8 cellular contexts compared by ENCODE assay signal in genomic region chr2:161278554-161279265, GRCh38. TPM values are rescaled to one million over a fixed set of nuclear protein-coding genes. Genes with fewer than 3 reads are reported as not detected.
DNase-seq lines count a peak whose midpoint lies in the region; ATAC-seq and TF ChIP-seq lines count a peak whose summit lies in the region.
"Not testable (repeated sequence)": the region's sequence is repeated elsewhere in the genome, so short reads cannot be mapped to it uniquely, and the experiment has no call there.

No MANE protein-coding gene starts in this region.

- H3K27ac ChIP-seq in hepatocyte, neural progenitor cell: not testable (repeated sequence)

- not testable (repeated sequence) for TF ChIP-seq CTCF in HFFc6 (IDR thresholded peaks at IDR 0.05); hepatocyte (IDR thresholded peaks at IDR 0.05; ENCODE audit: poor library complexity); neural progenitor cell (IDR thresholded peaks at IDR 0.05)

- not testable (repeated sequence) for H3K36me3 ChIP-seq in hepatocyte (replicated peaks; ENCODE audit: insufficient read depth, low read depth); neural progenitor cell

- not testable (repeated sequence) for H3K4me1 ChIP-seq in hepatocyte (ENCODE audit: insufficient read depth); neural progenitor cell

- H3K9me3 ChIP-seq in hepatocyte (ENCODE audit: low read depth); neural progenitor cell (ENCODE audit: low read depth): not testable (repeated sequence)

- peak; percentile 31 for DNase-seq in 8988T
- DNase-seq in ELR (ENCODE audit: low read depth) = peak; percentile 10
- peak; percentile 35 for DNase-seq in HFFc6
- DNase-seq in RKO (ENCODE audit: low spot score) = peak; percentile 18
- DNase-seq in activated effector memory CD4-positive, alpha-beta T cell treated with anti-CD3 and anti-CD28 coated beads, Interleukin-2, amount 50 U/mL, for 16 hours = peak; percentile 71
- DNase-seq in effector memory CD8-positive, alpha-beta T cell = peak in 2 of 3 experiments; percentile 4 to 25
- peak; percentile 59 for DNase-seq in hepatocyte (ENCODE audit: low spot score)
- DNase-seq in neural progenitor cell (ENCODE audit: low spot score) = peak; percentile 23

- not testable (repeated sequence) for H3K4me3 ChIP-seq in hepatocyte, neural progenitor cell

- H4K20me1 ChIP-seq in hepatocyte (ENCODE audit: insufficient read depth, poor library complexity, severe bottlenecking); neural progenitor cell (ENCODE audit: low read depth): not testable (repeated sequence)

- not testable (repeated sequence) for H3K27me3 Mint-ChIP-seq in HFFc6 (ENCODE audit: insufficient read depth); neural progenitor cell (ENCODE audit: insufficient read depth, low read depth)
- peaks cover 11 to 13% of the 10 kb centered on the region in 2 donors for H3K27me3 Mint-ChIP-seq in effector memory CD8-positive, alpha-beta T cell

- H3K4me3 Mint-ChIP-seq in HFFc6; effector memory CD8-positive, alpha-beta T cell; neural progenitor cell: not testable (repeated sequence)

- WGBS in hepatocyte (ENCODE audit: low lambda C conversion rate, missing lambda C conversion rate) = 64% methylated on average over 12 of the region's 12 CpGs

- H2AFZ ChIP-seq in hepatocyte; neural progenitor cell (replicated peaks): not testable (repeated sequence)

- H3K27me3 ChIP-seq in hepatocyte, neural progenitor cell: not testable (repeated sequence)

- not testable (repeated sequence) for H3K36me3 Mint-ChIP-seq in HFFc6 (ENCODE audit: low read depth); effector memory CD8-positive, alpha-beta T cell (ENCODE audit: insufficient read depth); neural progenitor cell

- not testable (repeated sequence) for ATAC-seq in effector memory CD8-positive, alpha-beta T cell (replicated peaks)

- H3K27ac Mint-ChIP-seq in HFFc6; effector memory CD8-positive, alpha-beta T cell; neural progenitor cell: not testable (repeated sequence)

- not testable (repeated sequence) for H3K4me1 Mint-ChIP-seq in HFFc6 (ENCODE audit: low read depth); effector memory CD8-positive, alpha-beta T cell (ENCODE audit: low read depth in 2 of 2); neural progenitor cell

- not testable (repeated sequence) for H3F3A ChIP-seq in neural progenitor cell (ENCODE audit: low read depth)

- not testable (repeated sequence) for H3K79me2 ChIP-seq in hepatocyte; neural progenitor cell (ENCODE audit: low read depth)

- not testable (repeated sequence) for H3K9ac ChIP-seq in neural progenitor cell

- not testable (repeated sequence) for H3K4me2 ChIP-seq in hepatocyte, neural progenitor cell

- not testable (repeated sequence) for H3K9me3 Mint-ChIP-seq in HFFc6; effector memory CD8-positive, alpha-beta T cell; neural progenitor cell

- H3K9me2 ChIP-seq in hepatocyte (replicated peaks; ENCODE audit: insufficient read depth) = not testable (repeated sequence)

RNA-seq across cellular contexts. Expression of gene PSMD14, which starts 29.5 kb away (rescaled TPM):
- 10 to 100 TPM; 74.7 to 88.8 (median 78.7) TPM for total RNA-seq in HFFc6 (2021; fragmentation: NEBNext Ultra II Directional; extraction: Animal tissue kit (Norgen Biotek cat#: 25700))
- total RNA-seq in hepatocyte (66.6 and 71.0 TPM in 2 replicates), neural progenitor cell (ENCODE audit: low replicate concordance) (117 and 152 TPM in 2 replicates)
- 66.9 and 70.2 TPM in 2 replicates for polyA plus RNA-seq in hepatocyte

Comparison
In these comparisons a context has a peak if more than half of its experiments do, and no peak if none do; other contexts are left out.
1. DNase-seq: peak in every context shown above with its lines; median percentile 71 in activated effector memory CD4-positive, alpha-beta T cell treated with anti-CD3 and anti-CD28 coated beads, Interleukin-2, amount 50 U/mL, for 16 hours; 59 in hepatocyte; 35 in HFFc6; 31 in 8988T; 23 in neural progenitor cell; 18 in RKO; 14 in effector memory CD8-positive, alpha-beta T cell; 10 in ELR.